19 cellular contexts compared by ENCODE assay signal in genomic region chr14:90488256-90488655, GRCh38.
DNase-seq lines count a peak whose midpoint lies in the region; ATAC-seq and TF ChIP-seq lines count a peak whose summit lies in the region.
"Had no signal": no experiment of that assay in that cellular context is flagged by ENCODE, and none has a peak within 500 bp of the region (broad histone marks: within the 10 kb centered on the region; RNA-seq: fewer than 3 reads in every experiment).

No MANE protein-coding gene starts in this region.

- H3K4me1 Mint-ChIP-seq in chondrocyte (ENCODE audit: low read depth) (peaks cover 30% of the 10 kb centered on the region), glutamatergic neuron (ENCODE audit: low read depth, unreplicated experiment) (peaks cover 33% of the 10 kb centered on the region)
- H3K4me1 Mint-ChIP-seq in activated CD8-positive, alpha-beta memory T cell treated with anti-CD3 and anti-CD28 coated beads, Interleukin-2, amount 10 ng/mL, durations not matched to agents 7 days and 5 days, result peaks cover 9% of the 10 kb centered on the region

- no peak for TF ChIP-seq CTCF in chondrocyte (IDR thresholded peaks at IDR 0.05)
- TF ChIP-seq CTCF in glutamatergic neuron (IDR thresholded peaks at IDR 0.05; ENCODE audit: partially characterized antibody, unreplicated experiment), result no peak
- TF ChIP-seq CTCF in spleen (IDR thresholded peaks at IDR 0.05 in 8 of 11, conservative IDR thresholded peaks at IDR 0.05 in 3 of 11), result no peak

- peak; percentile 12 for DNase-seq in chondrocyte (ENCODE audit: low spot score)
- DNase-seq in glutamatergic neuron, result no peak
- DNase-seq in spleen, result peak; percentile 17
- peak; percentile 13 for DNase-seq in ureter (ENCODE audit: low spot score)
- DNase-seq in nucleus accumbens (lab: John Stamatoyannopoulos, UW), result no peak
- DNase-seq in activated CD4-positive, alpha-beta T cell treated with anti-CD3 and anti-CD28 coated beads, Interleukin-2, amount 50 U/mL, for 4 hours, result no peak
- no peak for DNase-seq in cerebellar cortex (ENCODE audit: low spot score)
- DNase-seq in activated CD8-positive, alpha-beta memory T cell treated with anti-CD3 and anti-CD28 coated beads, Interleukin-2, amount 10 ng/mL, durations not matched to agents 7 days and 5 days, result no peak
- DNase-seq: 8988T; ACHN; BE2C; Caco-2; Calu3; CD4-positive, alpha-beta T cell; CD8-positive, alpha-beta T cell; DMS79 treated with DMSO at 0.1 percent for 48 hours; GF-D8 had no signal

- no peaks in the 10 kb centered on the region for H3K9me3 Mint-ChIP-seq in chondrocyte (ENCODE audit: low read depth)
- peaks cover 24% of the 10 kb centered on the region for H3K9me3 Mint-ChIP-seq in glutamatergic neuron (ENCODE audit: unreplicated experiment)
- H3K9me3 Mint-ChIP-seq in activated CD8-positive, alpha-beta memory T cell treated with anti-CD3 and anti-CD28 coated beads, Interleukin-2, amount 10 ng/mL, durations not matched to agents 7 days and 5 days (ENCODE audit: low read depth), result no peaks in the 10 kb centered on the region
- H3K9me3 Mint-ChIP-seq: CD4-positive, alpha-beta T cell; CD8-positive, alpha-beta T cell had no signal

- intact Hi-C loops in spleen (cut with DNase I; ENCODE audit: low total_unique reads), result no loop called here

- H3K27ac Mint-ChIP-seq in chondrocyte (ENCODE audit: unreplicated experiment) (no peak overlapping the region), glutamatergic neuron (ENCODE audit: unreplicated experiment) (peak overlapping the region; percentile 20)
- no peak overlapping the region for H3K27ac Mint-ChIP-seq in activated CD8-positive, alpha-beta memory T cell treated with anti-CD3 and anti-CD28 coated beads, Interleukin-2, amount 10 ng/mL, durations not matched to agents 7 days and 5 days
- H3K27ac Mint-ChIP-seq: CD4-positive, alpha-beta T cell; CD8-positive, alpha-beta T cell had no signal

- no peak for ATAC-seq in activated CD8-positive, alpha-beta memory T cell treated with anti-CD3 and anti-CD28 coated beads, Interleukin-2, amount 10 ng/mL, durations not matched to agents 7 days and 5 days
- ATAC-seq: CD8-positive, alpha-beta T cell had no signal

- TF ChIP-seq POLR2A in spleen (IDR thresholded peaks at IDR 0.05), result no peak

- H3K9me3 ChIP-seq in spleen, result no peaks in the 10 kb centered on the region
- H3K9me3 ChIP-seq: BE2C; BLaER1 treated with 17β-estradiol and CSF1 and Interleukin-3, amounts not matched to agents 10 nM and 100 nM; Caco-2 had no signal

- CTCF ChIA-PET in activated CD8-positive, alpha-beta memory T cell treated with anti-CD3 and anti-CD28 coated beads, Interleukin-2, amount 10 ng/mL, durations not matched to agents 7 days and 5 days (lab: Charles Lee), result no interaction called here

- H3K27ac ChIP-seq in spleen, result no peak overlapping the region
- H3K27ac ChIP-seq: C4-2B had no signal

- WGBS in spleen, 5 donors, result 83 to 89% (median 85%) methylated on average over 5 of the region's 5 CpGs

- H3K36me3 Mint-ChIP-seq in chondrocyte (ENCODE audit: low read depth) (no peaks in the 10 kb centered on the region), glutamatergic neuron (ENCODE audit: unreplicated experiment) (peaks cover 5% of the 10 kb centered on the region)
- H3K36me3 Mint-ChIP-seq in activated CD8-positive, alpha-beta memory T cell treated with anti-CD3 and anti-CD28 coated beads, Interleukin-2, amount 10 ng/mL, durations not matched to agents 7 days and 5 days, result no peaks in the 10 kb centered on the region
- H3K36me3 Mint-ChIP-seq: CD8-positive, alpha-beta T cell had no signal

- H3K4me3 ChIP-seq in spleen, result no peak overlapping the region
- H3K4me3 ChIP-seq: BLaER1 treated with 17β-estradiol and CSF1 and Interleukin-3, amounts not matched to agents 10 nM and 100 nM had no signal

- H3K36me3 ChIP-seq in spleen, result no peaks in the 10 kb centered on the region
- H3K36me3 ChIP-seq: BE2C; BLaER1 treated with 17β-estradiol and CSF1 and Interleukin-3, amounts not matched to agents 10 nM and 100 nM had no signal

- H3K27me3 Mint-ChIP-seq in chondrocyte (ENCODE audit: low read depth), result peaks cover 5% of the 10 kb centered on the region
- H3K27me3 Mint-ChIP-seq in glutamatergic neuron (ENCODE audit: unreplicated experiment), result peaks cover 24% of the 10 kb centered on the region
- H3K27me3 Mint-ChIP-seq in activated CD8-positive, alpha-beta memory T cell treated with anti-CD3 and anti-CD28 coated beads, Interleukin-2, amount 10 ng/mL, durations not matched to agents 7 days and 5 days, result peaks cover 3% of the 10 kb centered on the region
- H3K27me3 Mint-ChIP-seq: CD4-positive, alpha-beta T cell had no signal

- H3K4me1 ChIP-seq in spleen, result peaks cover 0 to 41% (median 20%) of the 10 kb centered on the region in 6 donors

- H3K27me3 ChIP-seq in spleen (replicated peaks in 1 of 7), result peaks cover 0 to 11% (median 0%) of the 10 kb centered on the region in 7 donors
- H3K27me3 ChIP-seq: BE2C; BLaER1 treated with 17β-estradiol and CSF1 and Interleukin-3, amounts not matched to agents 10 nM and 100 nM had no signal

- no peak overlapping the region for H3K4me3 Mint-ChIP-seq in chondrocyte (ENCODE audit: unreplicated experiment)
- no peak overlapping the region for H3K4me3 Mint-ChIP-seq in glutamatergic neuron (ENCODE audit: unreplicated experiment)
- no peak overlapping the region for H3K4me3 Mint-ChIP-seq in activated CD8-positive, alpha-beta memory T cell treated with anti-CD3 and anti-CD28 coated beads, Interleukin-2, amount 10 ng/mL, durations not matched to agents 7 days and 5 days
- H3K4me3 Mint-ChIP-seq: CD4-positive, alpha-beta T cell; CD8-positive, alpha-beta T cell had no signal

Comparison
In these comparisons a context has a peak if more than half of its experiments do, and no peak if none do; other contexts are left out.
1. DNase-seq: peak in chondrocyte (single experiment), spleen (single experiment) and ureter (single experiment); none in glutamatergic neuron (single experiment), nucleus accumbens (0 of 56), activated CD4-positive, alpha-beta T cell treated with anti-CD3 and anti-CD28 coated beads, Interleukin-2, amount 50 U/mL, for 4 hours (0 of 2), cerebellar cortex (single experiment) and activated CD8-positive, alpha-beta memory T cell treated with anti-CD3 and anti-CD28 coated beads, Interleukin-2, amount 10 ng/mL, durations not matched to agents 7 days and 5 days (single experiment).